ENCODE assay signal across 9 cellular contexts in genomic region chr11:71563401-71563800, GRCh38. TPM values are rescaled to one million over a fixed set of nuclear protein-coding genes. Genes with fewer than 3 reads are reported as not detected.
DNase-seq lines count a peak whose midpoint lies in the region; ATAC-seq and TF ChIP-seq lines count a peak whose summit lies in the region.
"Had no signal": no experiment of that assay in that cellular context is flagged by ENCODE, and none has a peak within 500 bp of the region (broad histone marks: within the 10 kb centered on the region; RNA-seq: fewer than 3 reads in every experiment).

No MANE protein-coding gene starts in this region.

- POLR2A ChIA-PET in RWPE1 (lab: Yijun Ruan, JAX; ENCODE audit: low non-redundant PET) = no interaction called here

- H3K4me3 ChIP-seq in fibroblast of the aortic adventitia (ENCODE audit: low read depth, low read length) = no peak overlapping the region

- no peak for ATAC-seq in GM19463 (IDR thresholded peaks at IDR 0.05; ENCODE audit: unreplicated experiment)
- no peak for ATAC-seq in HG03159 (IDR thresholded peaks at IDR 0.05; ENCODE audit: unreplicated experiment)
- ATAC-seq in GM21529 (IDR thresholded peaks at IDR 0.05; ENCODE audit: unreplicated experiment) = no peak

- TF ChIP-seq CTCF in C4-2B (conservative IDR thresholded peaks at IDR 0.05) (peak; percentile 69), GM20000 (IDR thresholded peaks at IDR 0.05; ENCODE audit: extremely low read depth, missing control alignments) (peak; percentile 54), RWPE1 (conservative IDR thresholded peaks at IDR 0.05; ENCODE audit: low read depth) (no peak), fibroblast of the aortic adventitia (IDR thresholded peaks at IDR 0.05; ENCODE audit: insufficient read depth, low read length) (no peak)

- CTCF ChIA-PET in RWPE1 (lab: Yijun Ruan, JAX) = interaction anchor here (0.6 to 0.7 kb wide), 3 partner anchors 21 to 1404 kb away, joined by 3 read pairs; no protein-coding TSS in a partner anchor

- DNase-seq in GM20000 (ENCODE audit: low spot score) (peak; percentile 80), RWPE1 (ENCODE audit: low spot score) (peak; percentile 30), fibroblast of the aortic adventitia (ENCODE audit: low read depth) (peak; percentile 14)
- DNase-seq in stimulated activated CD4-positive, alpha-beta T cell treated with anti-CD3 and anti-CD28 coated beads, Interleukin-15, amount 100 ng/mL, for 24 hours = peak; percentile 39
- DNase-seq: left cardiac atrium had no signal

- no peak overlapping the region for H3K27ac ChIP-seq in C4-2B
- H3K27ac ChIP-seq in RWPE1 = no peak overlapping the region

RNA-seq across cellular contexts. Expression of gene KRTAP5-10, which starts 2.0 kb away (rescaled TPM):
- total RNA-seq in fibroblast of the aortic adventitia (ENCODE audit: low replicate concordance) = not detected in 2 replicates
- total RNA-seq: left cardiac atrium had no signal

RNA-seq across cellular contexts. Expression of gene KRTAP5-9, which starts 15.2 kb away (rescaled TPM):
- total RNA-seq in fibroblast of the aortic adventitia (ENCODE audit: low replicate concordance) = not detected in 2 replicates
- total RNA-seq: left cardiac atrium had no signal

RNA-seq across cellular contexts. Expression of gene KRTAP5-11, which starts 19.3 kb away (rescaled TPM):
- total RNA-seq in fibroblast of the aortic adventitia (ENCODE audit: low replicate concordance) = not detected in 2 replicates
- total RNA-seq: left cardiac atrium had no signal

RNA-seq across cellular contexts. Expression of gene KRTAP5-8, which starts 25.6 kb away (rescaled TPM):
- not detected in 2 replicates for total RNA-seq in fibroblast of the aortic adventitia (ENCODE audit: low replicate concordance)
- total RNA-seq: left cardiac atrium had no signal

RNA-seq across cellular contexts. Expression of gene KRTAP5-7, which starts 36.3 kb away (rescaled TPM):
- 0.09 and 0.33 TPM in 2 replicates for total RNA-seq in fibroblast of the aortic adventitia (ENCODE audit: low replicate concordance)
- total RNA-seq: left cardiac atrium had no signal

Comparison
In these comparisons a context has a peak if more than half of its experiments do, and no peak if none do; other contexts are left out.
1. CTCF ChIP-seq: peak in C4-2B (single experiment) and GM20000 (single experiment); none in RWPE1 (single experiment) and fibroblast of the aortic adventitia (single experiment).
2. DNase-seq: peak in every context shown above with its lines; median percentile 80 in GM20000; 39 in stimulated activated CD4-positive, alpha-beta T cell treated with anti-CD3 and anti-CD28 coated beads, Interleukin-15, amount 100 ng/mL, for 24 hours; 30 in RWPE1; 14 in fibroblast of the aortic adventitia.